In genomic region chr4:23373269-23373668, GRCh38 we compare ENCODE assay signal across 8 cellular contexts.
DNase-seq lines count a peak whose midpoint lies in the region; ATAC-seq and TF ChIP-seq lines count a peak whose summit lies in the region.

No MANE protein-coding gene starts in this region.

- no peak overlapping the region for H3K4me2 ChIP-seq in trophoblast cell (ENCODE audit: low read length)

- H2AK5ac ChIP-seq in trophoblast cell (ENCODE audit: low read length) = no peak overlapping the region

- no peak overlapping the region for H2BK12ac ChIP-seq in trophoblast cell (ENCODE audit: low read length)

- no peak for ATAC-seq in HG02970 (IDR thresholded peaks at IDR 0.05; ENCODE audit: low FRiP score, unreplicated experiment)

- no peak for TF ChIP-seq CTCF in fibroblast of pulmonary artery (IDR thresholded peaks at IDR 0.05; ENCODE audit: low read length, missing control alignments)
- TF ChIP-seq CTCF in esophagus squamous epithelium (IDR thresholded peaks at IDR 0.05) = no peak

- no peak overlapping the region for H2BK120ac ChIP-seq in trophoblast cell (ENCODE audit: insufficient read depth, low read length, poor library complexity)

- WGBS in trophoblast cell (ENCODE audit: extremely low coverage, insufficient coverage, insufficient read length) = no CpG with 5 or more reads among the region's 2 CpGs
- WGBS in esophagus squamous epithelium, 2 donors = 0 to 10% methylated on average over 2 of the region's 2 CpGs

- DNase-seq in H4 (ENCODE audit: low spot score) (peak; percentile 88), OCI-M1 (lab: John Stamatoyannopoulos, UW) (peak; percentile 76), fibroblast of pulmonary artery (ENCODE audit: low read depth) (peak; percentile 62), trophoblast cell (peak; percentile 61 to 68), cerebellar nuclear complex (lab: John Stamatoyannopoulos, UW) (no peak), GM19240 (ENCODE audit: insufficient read length, low spot score) (no peak), esophagus squamous epithelium (lab: John Stamatoyannopoulos, UW) (no peak)

- no peaks in the 10 kb centered on the region for H3K27me3 ChIP-seq in trophoblast cell (ENCODE audit: insufficient read depth, low read length)
- no peaks in the 10 kb centered on the region for H3K27me3 ChIP-seq in esophagus squamous epithelium

- H2AFZ ChIP-seq in trophoblast cell (ENCODE audit: insufficient read depth, low read length, poor library complexity) = no peak overlapping the region

- no peak overlapping the region for H3K4ac ChIP-seq in trophoblast cell (ENCODE audit: low read depth, low read length)

- no peak overlapping the region for H4K91ac ChIP-seq in trophoblast cell (ENCODE audit: low read depth, low read length)

- no peak overlapping the region for H3K9ac ChIP-seq in trophoblast cell (ENCODE audit: low read length)

- H3K4me3 ChIP-seq in fibroblast of pulmonary artery (replicated peaks; ENCODE audit: low read depth, low read length) (no peak overlapping the region), trophoblast cell (ENCODE audit: low read depth, low read length) (no peak overlapping the region), esophagus squamous epithelium (no peak overlapping the region)

- intact Hi-C loops in esophagus squamous epithelium (cut with DNase I) = no loop called here

- TF ChIP-seq POLR2A in esophagus squamous epithelium (IDR thresholded peaks at IDR 0.05) = no peak

- H3K14ac ChIP-seq in trophoblast cell (ENCODE audit: low read length) = no peak overlapping the region

- H3K27ac ChIP-seq in trophoblast cell (ENCODE audit: low read depth, low read length) (no peak overlapping the region), esophagus squamous epithelium (no peak overlapping the region)

- no peak overlapping the region for H2BK5ac ChIP-seq in trophoblast cell (ENCODE audit: low read depth, low read length, poor library complexity)

- H3K23ac ChIP-seq in trophoblast cell (ENCODE audit: low read length) = no peak overlapping the region

- no peaks in the 10 kb centered on the region for H3K36me3 ChIP-seq in trophoblast cell (ENCODE audit: control insufficient read depth in 1 of 2, insufficient read depth in 2 of 2, low read length in 2 of 2)
- no peaks in the 10 kb centered on the region for H3K36me3 ChIP-seq in esophagus squamous epithelium

- H3K4me1 ChIP-seq in trophoblast cell (ENCODE audit: control insufficient read depth in 1 of 2, insufficient read depth in 2 of 2, low read length in 2 of 2) (no peaks in the 10 kb centered on the region), esophagus squamous epithelium (peaks cover 0 to 5% (median 0%) of the 10 kb centered on the region in 3 donors)

- no peaks in the 10 kb centered on the region for H3K79me2 ChIP-seq in trophoblast cell (ENCODE audit: control insufficient read depth, insufficient read depth, low read length, poor library complexity)

- no peak overlapping the region for H4K12ac ChIP-seq in trophoblast cell (ENCODE audit: low read depth, low read length)

- H3K9me3 ChIP-seq in trophoblast cell (ENCODE audit: insufficient read depth, low read depth, low read length) = no peaks in the 10 kb centered on the region
- H3K9me3 ChIP-seq in esophagus squamous epithelium = no peaks in the 10 kb centered on the region

- H3K79me1 ChIP-seq in trophoblast cell (ENCODE audit: low read length) = no peaks in the 10 kb centered on the region

- H3K18ac ChIP-seq in trophoblast cell (ENCODE audit: low read length) = no peak overlapping the region

- H4K8ac ChIP-seq in trophoblast cell (ENCODE audit: low read depth, low read length) = no peak overlapping the region

Comparison
In these comparisons a context has a peak if more than half of its experiments do, and no peak if none do; other contexts are left out.
1. DNase-seq: peak in H4 (single experiment), OCI-M1 (single experiment), fibroblast of pulmonary artery (single experiment) and trophoblast cell (2 of 2); none in cerebellar nuclear complex (0 of 2), GM19240 (single experiment) and esophagus squamous epithelium (single experiment).